15 cellular contexts compared by ENCODE assay signal in genomic region chr1:110639724-110640386, GRCh38. TPM values are rescaled to one million over a fixed set of nuclear protein-coding genes. Genes with fewer than 3 reads are reported as not detected.
DNase-seq lines count a peak whose midpoint lies in the region; ATAC-seq and TF ChIP-seq lines count a peak whose summit lies in the region.
"Had no signal": no experiment of that assay in that cellular context is flagged by ENCODE, and none has a peak within 500 bp of the region (broad histone marks: within the 10 kb centered on the region; RNA-seq: fewer than 3 reads in every experiment).

No MANE protein-coding gene starts in this region.

- CTCF ChIA-PET in CD8-positive, alpha-beta memory T cell (lab: Charles Lee) = interaction anchor here (0.7 to 6.3 kb wide), 5 partner anchors 8 to 47 kb away, joined by 3 to 42 read pairs (median 4); no protein-coding TSS in a partner anchor

- no peak overlapping the region for H3K27ac ChIP-seq in CD8-positive, alpha-beta memory T cell (ENCODE audit: low read depth, low read length)
- peak overlapping the region in 1 of 2 donors; percentile 76 for H3K27ac ChIP-seq in left lung

- POLR2A ChIA-PET in CD8-positive, alpha-beta memory T cell (lab: Charles Lee) = interaction anchor here (1.9 kb wide), 1 partner anchor 33 kb away, joined by 5 read pairs; no protein-coding TSS in a partner anchor

- no peaks in the 10 kb centered on the region for H3K9me3 ChIP-seq in CD8-positive, alpha-beta memory T cell (ENCODE audit: low read length)
- H3K9me3 ChIP-seq in left lung = no peaks in the 10 kb centered on the region
- H3K9me3 ChIP-seq: Caco-2 had no signal

- no peak for ATAC-seq in activated T-helper 17 cell treated with anti-CD3 and anti-CD28 coated beads, Interleukin-2, amount 50 U/mL, for 72 hours (replicated peaks)
- ATAC-seq in left lung (peak; percentile 50), left lobe of liver (no peak)
- ATAC-seq: Panc1 had no signal

- no peaks in the 10 kb centered on the region for H3K27me3 Mint-ChIP-seq in CD8-positive, alpha-beta memory T cell
- no peaks in the 10 kb centered on the region for H3K27me3 Mint-ChIP-seq in activated T-helper 17 cell treated with anti-CD3 and anti-CD28 coated beads, Interleukin-2, amount 50 U/mL, for 72 hours

- peaks cover 74 to 95% (median 91%) of the 10 kb centered on the region in 3 donors for H3K4me1 Mint-ChIP-seq in CD8-positive, alpha-beta memory T cell
- peaks cover 61% of the 10 kb centered on the region for H3K4me1 Mint-ChIP-seq in activated T-helper 17 cell treated with anti-CD3 and anti-CD28 coated beads, Interleukin-2, amount 50 U/mL, for 72 hours

- peaks cover 98% of the 10 kb centered on the region for H3K4me1 ChIP-seq in CD8-positive, alpha-beta memory T cell (ENCODE audit: insufficient read depth, low read length)
- H3K4me1 ChIP-seq in left lung = peaks cover 0 to 52% of the 10 kb centered on the region in 2 donors
- H3K4me1 ChIP-seq: Caco-2 had no signal

- H3K9me3 Mint-ChIP-seq in CD8-positive, alpha-beta memory T cell = peaks cover 0 to 4% (median 0%) of the 10 kb centered on the region in 5 donors
- H3K9me3 Mint-ChIP-seq in activated T-helper 17 cell treated with anti-CD3 and anti-CD28 coated beads, Interleukin-2, amount 50 U/mL, for 72 hours = peaks cover 11% of the 10 kb centered on the region

- intact Hi-C loops in left lung (cut with DNase I) = no loop called here

- no peak for TF ChIP-seq CTCF in left lung (IDR thresholded peaks at IDR 0.05)

- H3K4me3 Mint-ChIP-seq in CD8-positive, alpha-beta memory T cell = peak overlapping the region in 6 of 7 donors; percentile 10 to 57 (median 32)
- no peak overlapping the region for H3K4me3 Mint-ChIP-seq in activated T-helper 17 cell treated with anti-CD3 and anti-CD28 coated beads, Interleukin-2, amount 50 U/mL, for 72 hours

- H3K4me3 ChIP-seq in CD8-positive, alpha-beta memory T cell (ENCODE audit: low read length) = no peak overlapping the region
- H3K4me3 ChIP-seq in left lung = no peak overlapping the region

- H3K36me3 Mint-ChIP-seq in CD8-positive, alpha-beta memory T cell = peaks cover 0 to 6% (median 0%) of the 10 kb centered on the region in 3 donors
- H3K36me3 Mint-ChIP-seq in activated T-helper 17 cell treated with anti-CD3 and anti-CD28 coated beads, Interleukin-2, amount 50 U/mL, for 72 hours (ENCODE audit: low read depth) = no peaks in the 10 kb centered on the region

- peak overlapping the region; percentile 18 to 94 (median 80) for H3K27ac Mint-ChIP-seq in CD8-positive, alpha-beta memory T cell
- peak overlapping the region; percentile 22 for H3K27ac Mint-ChIP-seq in activated T-helper 17 cell treated with anti-CD3 and anti-CD28 coated beads, Interleukin-2, amount 50 U/mL, for 72 hours

- H3K36me3 ChIP-seq in CD8-positive, alpha-beta memory T cell (ENCODE audit: insufficient read depth, low read length) = no peaks in the 10 kb centered on the region
- H3K36me3 ChIP-seq in left lung = no peaks in the 10 kb centered on the region

- DNase-seq in Ammon's horn (ENCODE audit: low spot score) (peak; percentile 18), left lung (no peak), Kasumi-1 (lab: John Stamatoyannopoulos, UW) (no peak), left lobe of liver (ENCODE audit: low spot score) (no peak), pons (ENCODE audit: low spot score) (no peak)
- no peak for DNase-seq in CD8-positive, alpha-beta memory T cell
- DNase-seq in activated CD4-positive, CD25-positive, alpha-beta regulatory T cell treated with anti-CD3 and anti-CD28 coated beads, Interleukin-2, amount 50 U/mL, for 72 hours = no peak
- DNase-seq: amygdala; Caco-2; NCI-H1048; stimulated activated CD4-positive, alpha-beta T cell treated with anti-CD3 and anti-CD28 coated beads, Interleukin-4, amount 100 ng/mL, for 1 hour had no signal

- no peaks in the 10 kb centered on the region for H3K27me3 ChIP-seq in CD8-positive, alpha-beta memory T cell (ENCODE audit: insufficient read depth, low read length, poor library complexity, severe bottlenecking)
- H3K27me3 ChIP-seq in left lung = no peaks in the 10 kb centered on the region

RNA-seq across cellular contexts. Expression of gene KCNA2, which starts 33.7 kb away (rescaled TPM):
- under 1 TPM; 0.24 to 0.35 TPM for total RNA-seq in CD8-positive, alpha-beta memory T cell
- polyA plus RNA-seq in CD8-positive, alpha-beta memory T cell = 0.16 TPM
- total RNA-seq in activated T-helper 17 cell treated with anti-CD3 and anti-CD28 coated beads, Interleukin-2, amount 50 U/mL, for 72 hours = 1 to 10 TPM; 1.6 to 4.7 TPM
- total RNA-seq in left lung = under 1 TPM; 0.42 to 0.50 TPM
- 0.03 TPM for total RNA-seq in left lobe of liver
- total RNA-seq: kidney epithelial cell, renal cortical epithelial cell had no signal

RNA-seq across cellular contexts. Expression of gene KCNA3, which starts 34.9 kb away (rescaled TPM):
- total RNA-seq in CD8-positive, alpha-beta memory T cell = 10 to 100 TPM; 38.4 to 40.5 TPM
- 94.0 TPM for polyA plus RNA-seq in CD8-positive, alpha-beta memory T cell
- total RNA-seq in activated T-helper 17 cell treated with anti-CD3 and anti-CD28 coated beads, Interleukin-2, amount 50 U/mL, for 72 hours = 10 to 100 TPM; 22.7 to 61.7 TPM
- total RNA-seq in left lung (10 to 100 TPM in 1 of 2 donors, 1 to 10 TPM in 1; 8.6 to 11.3 TPM), left lobe of liver (0.43 TPM)
- total RNA-seq: Caco-2, renal cortical epithelial cell had no signal
